In the genomic region with DNA sequence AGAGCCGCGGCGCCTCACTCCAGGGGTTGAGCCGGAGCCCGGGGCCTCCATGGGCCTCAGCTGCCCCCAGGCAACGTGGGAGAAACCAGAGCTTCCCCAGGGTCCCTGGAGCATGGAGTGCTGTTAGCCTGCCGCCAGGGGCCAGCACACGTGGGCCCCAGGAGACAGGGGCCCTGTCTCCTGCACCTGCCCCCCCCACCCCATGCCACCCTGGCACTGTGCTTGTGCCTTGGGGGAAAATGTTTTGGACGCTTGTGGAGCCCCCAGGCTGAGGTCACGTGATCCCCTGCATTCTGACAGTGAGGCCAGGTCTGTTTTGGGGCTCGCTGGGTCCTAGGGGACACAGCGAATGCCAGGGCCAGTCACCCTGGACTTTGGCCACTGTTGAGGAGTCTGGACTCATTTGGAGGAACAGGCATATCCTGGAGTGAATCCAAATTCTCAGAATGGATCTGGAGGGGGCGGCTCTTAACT, we compare ENCODE assay signal across 23 cellular contexts. TPM values are rescaled to one million over a fixed set of nuclear protein-coding genes. Genes with fewer than 3 reads are reported as not detected.
A peak's percentile ranks its signal among the peaks of the same experiment; 100 is the strongest.
DNase-seq lines count a peak whose midpoint lies in the region; ATAC-seq lines count a peak whose summit lies in the region.
"Had no signal": no experiment of that assay in that cellular context is flagged by ENCODE, and none has a peak within 500 bp of the region (broad histone marks: within the 10 kb centered on the region; RNA-seq: fewer than 3 reads in every experiment).

No MANE protein-coding gene starts in this region.

- intact Hi-C loops in cardiac septum (cut with DNase I) (no loop called here), Right ventricle myocardium inferior (cut with DNase I) (no loop called here)

- H3K9me3 ChIP-seq in CD8-positive, alpha-beta memory T cell (ENCODE audit: low read length), result no peaks in the 10 kb centered on the region
- no peaks in the 10 kb centered on the region for H3K9me3 ChIP-seq in thymus (ENCODE audit: control insufficient read depth)

- no peak overlapping the region for H3K4me3 ChIP-seq in CD8-positive, alpha-beta memory T cell (ENCODE audit: low read length)
- H3K4me3 ChIP-seq in thymus (ENCODE audit: low read length), result peak overlapping the region; percentile 26

- peaks cover 0 to 7% of the 10 kb centered on the region in 2 donors for H3K27me3 Mint-ChIP-seq in CD8-positive, alpha-beta memory T cell
- no peaks in the 10 kb centered on the region for H3K27me3 Mint-ChIP-seq in central memory CD8-positive, alpha-beta T cell
- H3K27me3 Mint-ChIP-seq: B cell had no signal

- peaks cover 0 to 7% (median 3%) of the 10 kb centered on the region in 3 donors for H3K36me3 Mint-ChIP-seq in CD8-positive, alpha-beta memory T cell
- H3K36me3 Mint-ChIP-seq in central memory CD8-positive, alpha-beta T cell (ENCODE audit: insufficient read depth), result peaks cover 14% of the 10 kb centered on the region

- H3K4me1 Mint-ChIP-seq in CD8-positive, alpha-beta memory T cell, result peaks cover 83 to 98% (median 91%) of the 10 kb centered on the region in 3 donors
- peaks cover 76% of the 10 kb centered on the region for H3K4me1 Mint-ChIP-seq in central memory CD8-positive, alpha-beta T cell

- 97% methylated on average over 13 of the region's 13 CpGs for WGBS in thymus

- H3K27me3 ChIP-seq in CD8-positive, alpha-beta memory T cell (ENCODE audit: insufficient read depth, low read length, poor library complexity, severe bottlenecking), result no peaks in the 10 kb centered on the region
- H3K27me3 ChIP-seq in thymus (ENCODE audit: control insufficient read depth, insufficient read depth), result no peaks in the 10 kb centered on the region

- H3K4me3 Mint-ChIP-seq in CD8-positive, alpha-beta memory T cell, result peak overlapping the region; percentile 23 to 82 (median 67)
- peak overlapping the region; percentile 43 for H3K4me3 Mint-ChIP-seq in central memory CD8-positive, alpha-beta T cell
- H3K4me3 Mint-ChIP-seq: B cell, H9 had no signal

- peak overlapping the region; percentile 81 to 98 (median 86) for H3K27ac Mint-ChIP-seq in CD8-positive, alpha-beta memory T cell
- H3K27ac Mint-ChIP-seq in central memory CD8-positive, alpha-beta T cell (ENCODE audit: low read depth), result peak overlapping the region; percentile 95
- H3K27ac Mint-ChIP-seq: B cell had no signal

- H3K27ac ChIP-seq in CD8-positive, alpha-beta memory T cell (ENCODE audit: low read depth, low read length), result no peak overlapping the region
- H3K27ac ChIP-seq in thymus (ENCODE audit: low read depth), result no peak overlapping the region
- H3K27ac ChIP-seq: HL-60 had no signal

- POLR2A ChIA-PET in CD8-positive, alpha-beta memory T cell (lab: Charles Lee), result no interaction called here

- DNase-seq in cardiac septum (ENCODE audit: low spot score) (peak; percentile 61), Right ventricle myocardium inferior (ENCODE audit: missing footprints) (no peak), 8988T (no peak), middle frontal gyrus (ENCODE audit: extremely low spot score, low spot score) (no peak)
- DNase-seq in CD8-positive, alpha-beta memory T cell, result no peak
- DNase-seq in central memory CD8-positive, alpha-beta T cell (ENCODE audit: low spot score in 2 of 2), result no peak
- DNase-seq: DMS79 treated with DMSO at 0.1 percent for 48 hours, H9, IMR-90, Karpas-422, NCI-H1048, NCI-H1436, NCI-H1930, NCI-H226, NCI-H524, NCI-H82, PC-3, RPMI8226, SIG-M5 had no signal

- CTCF ChIA-PET in CD8-positive, alpha-beta memory T cell (lab: Charles Lee), result interaction anchor here (1.2 to 3.0 kb wide), 3 partner anchors 8 to 31 kb away, joined by 3 to 24 read pairs (median 3); no protein-coding TSS in a partner anchor

- H3K9me3 Mint-ChIP-seq in CD8-positive, alpha-beta memory T cell, result peaks cover 0 to 2% (median 0%) of the 10 kb centered on the region in 5 donors
- H3K9me3 Mint-ChIP-seq in central memory CD8-positive, alpha-beta T cell, result peaks cover 13% of the 10 kb centered on the region

- no peaks in the 10 kb centered on the region for H3K36me3 ChIP-seq in CD8-positive, alpha-beta memory T cell (ENCODE audit: insufficient read depth, low read length)
- peaks cover 3% of the 10 kb centered on the region for H3K36me3 ChIP-seq in thymus (ENCODE audit: control insufficient read depth, insufficient read depth)

- no peak for ATAC-seq in Right ventricle myocardium inferior
- ATAC-seq in central memory CD8-positive, alpha-beta T cell (replicated peaks; ENCODE audit: extremely low read depth, poor library complexity, severe bottlenecking), result no peak
- ATAC-seq: PC-3, SK-N-SH treated with all-trans-retinoic acid at 6 μM for 48 hours had no signal

- peaks cover 76% of the 10 kb centered on the region for H3K4me1 ChIP-seq in CD8-positive, alpha-beta memory T cell (ENCODE audit: insufficient read depth, low read length)
- H3K4me1 ChIP-seq in thymus (ENCODE audit: control insufficient read depth, insufficient read depth, low read length), result peaks cover 69% of the 10 kb centered on the region

RNA-seq across cellular contexts. Expression of gene MPC1, which starts 30.2 kb away (rescaled TPM):
- total RNA-seq in cardiac septum (396 TPM), Right ventricle myocardium inferior (381 TPM)
- 10 to 100 TPM; 36.3 to 39.3 TPM for total RNA-seq in CD8-positive, alpha-beta memory T cell
- polyA plus RNA-seq in CD8-positive, alpha-beta memory T cell, result 62.1 TPM
- polyA plus RNA-seq in thymus, result 106 TPM
